10 cellular contexts compared by ENCODE assay signal in the genomic region with DNA sequence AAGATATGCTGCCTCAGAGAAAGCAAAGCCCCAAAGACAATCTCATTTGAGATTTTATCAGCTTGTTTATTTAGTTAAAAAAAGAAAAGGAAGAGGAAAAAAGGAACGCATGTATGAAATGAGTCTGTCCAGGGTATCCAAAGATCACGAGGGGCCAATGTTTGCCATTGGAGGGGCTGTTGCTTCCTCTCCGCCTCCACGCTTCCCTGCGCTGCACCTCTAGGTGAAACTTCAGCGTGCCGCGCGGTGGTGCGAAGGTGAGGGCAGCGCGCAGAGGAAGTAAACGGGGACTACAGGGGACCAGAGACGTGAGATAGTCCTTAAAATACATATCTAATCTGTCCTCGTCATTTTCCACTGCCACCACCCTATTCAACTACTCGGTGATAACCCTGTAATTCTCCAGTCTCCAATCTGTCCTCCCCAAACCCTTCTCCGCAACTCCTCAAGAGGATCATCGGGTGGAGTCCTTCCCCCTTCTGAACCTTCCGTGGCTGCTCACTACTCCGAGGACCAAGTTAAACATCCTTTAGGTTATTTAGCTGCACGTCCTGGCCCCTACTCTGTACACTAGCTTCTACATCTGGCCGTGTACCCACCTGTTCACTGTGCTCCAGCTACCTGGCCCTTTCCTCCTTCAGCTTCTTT. TPM values are rescaled to one million over a fixed set of nuclear protein-coding genes. Genes with fewer than 3 reads are reported as not detected.
DNase-seq lines count a peak whose midpoint lies in the region; ATAC-seq and TF ChIP-seq lines count a peak whose summit lies in the region.
"Had no signal": no experiment of that assay in that cellular context is flagged by ENCODE, and none has a peak within 500 bp of the region (broad histone marks: within the 10 kb centered on the region; RNA-seq: fewer than 3 reads in every experiment).

No MANE protein-coding gene starts in this region.

- H3K9me3 Mint-ChIP-seq in naive B cell, result no peaks in the 10 kb centered on the region

- WGBS in aorta, 2 donors, result 36 to 42% methylated on average over 22 of the region's 22 CpGs

- peak; percentile 16 to 31 for ATAC-seq in naive B cell (ENCODE audit: low read depth in 2 of 2)
- ATAC-seq in aorta (ENCODE audit: low FRiP score), result peak; percentile 11
- ATAC-seq in GM21529 (IDR thresholded peaks at IDR 0.05; ENCODE audit: unreplicated experiment), result no peak

- H3K27ac Mint-ChIP-seq in naive B cell, result peak overlapping the region in 1 of 6 donors; percentile 91

- no peak for TF ChIP-seq CTCF in ascending aorta (IDR thresholded peaks at IDR 0.05)

- intact Hi-C loops in ascending aorta (cut with DNase I), result loop anchor here (5.0 kb wide), 2 partner anchors 196 to 1066 kb away; partner anchors contain the start of genes NUS1 and PLN
- intact Hi-C loops in aorta (cut with DNase I), result loop anchor here in 1 of 2 donors (5.0 kb wide), 1 partner anchor 1416 kb away; no protein-coding TSS in a partner anchor

- H3K4me3 ChIP-seq in ascending aorta, result peak overlapping the region; percentile 70 to 83
- H3K4me3 ChIP-seq in aorta (ENCODE audit: low read length in 2 of 2), result no peak overlapping the region

- peak overlapping the region; percentile 82 to 91 for H3K27ac ChIP-seq in ascending aorta
- peak overlapping the region in 1 of 2 donors; percentile 6 for H3K27ac ChIP-seq in aorta (ENCODE audit: low read depth in 1 of 2, low read length in 2 of 2)
- H3K27ac ChIP-seq: BLaER1 treated with 17β-estradiol and CSF1 and Interleukin-3, amounts not matched to agents 10 nM and 100 nM had no signal

- H3K4me1 ChIP-seq in ascending aorta, result peaks cover 4 to 7% of the 10 kb centered on the region in 2 donors
- no peaks in the 10 kb centered on the region for H3K4me1 ChIP-seq in aorta (ENCODE audit: control insufficient read depth in 1 of 2, insufficient read depth in 2 of 2, low read length in 2 of 2)

- H3K36me3 Mint-ChIP-seq in naive B cell, result no peaks in the 10 kb centered on the region

- H3K36me3 ChIP-seq in ascending aorta, result no peaks in the 10 kb centered on the region
- no peaks in the 10 kb centered on the region for H3K36me3 ChIP-seq in aorta (ENCODE audit: control insufficient read depth in 1 of 2, insufficient read depth in 2 of 2, low read length in 1 of 2)
- H3K36me3 ChIP-seq: BLaER1 treated with 17β-estradiol and CSF1 and Interleukin-3, amounts not matched to agents 10 nM and 100 nM had no signal

- no peaks in the 10 kb centered on the region for H3K27me3 ChIP-seq in ascending aorta
- no peaks in the 10 kb centered on the region for H3K27me3 ChIP-seq in aorta (ENCODE audit: control insufficient read depth in 1 of 2, insufficient read depth in 2 of 2, low read length in 1 of 2)
- H3K27me3 ChIP-seq: body of pancreas had no signal

- H3K4me3 Mint-ChIP-seq in naive B cell, result peak overlapping the region; percentile 62 to 92 (median 80)

- H3K27me3 Mint-ChIP-seq in naive B cell, result peaks cover 25 to 60% (median 32%) of the 10 kb centered on the region in 3 donors

- peak; percentile 16 for DNase-seq in activated naive CD4-positive, alpha-beta T cell treated with Interleukin-2 at 50 U/mL for 16 hours
- DNase-seq in activated naive CD4-positive, alpha-beta T cell treated with anti-CD3 and anti-CD28 coated beads, Interleukin-2, amount 50 U/mL, for 16 hours, result no peak
- DNase-seq in ascending aorta (ENCODE audit: low spot score in 2 of 2) (no peak), naive B cell (peak; percentile 3), aorta (no peak), glomerular visceral epithelial cell (ENCODE audit: extremely low spot score) (no peak), NCI-H2227 (lab: John Stamatoyannopoulos, UW; ENCODE audit: unreplicated experiment) (no peak)

- H3K9me3 ChIP-seq in ascending aorta (no peaks in the 10 kb centered on the region), aorta (ENCODE audit: control insufficient read depth, low read length) (no peaks in the 10 kb centered on the region)
- H3K9me3 ChIP-seq: body of pancreas had no signal

- peaks cover 16 to 22% (median 17%) of the 10 kb centered on the region in 3 donors for H3K4me1 Mint-ChIP-seq in naive B cell

RNA-seq across cellular contexts. Expression of gene DCBLD1, which starts 1.1 kb away (rescaled TPM):
- 0.85 TPM for total RNA-seq in ascending aorta
- under 1 TPM in 3 of 6 donors, not detected in 3; 0.23 to 0.65 (median 0.34) TPM for polyA plus RNA-seq in naive B cell (ENCODE audit: low read depth in 6 of 6)
- 10 to 100 TPM; 13.2 to 16.8 TPM for total RNA-seq in aorta
- polyA plus RNA-seq in aorta, result 10 to 100 TPM in 1 of 2 donors, 1 to 10 TPM in 1; 2.4 to 11.5 TPM

RNA-seq across cellular contexts. Expression of gene ROS1, which starts 55.7 kb away (rescaled TPM):
- total RNA-seq in ascending aorta (not detected), aorta (under 1 TPM in 1 of 2 donors, not detected in 1; 0.06 TPM)
- polyA plus RNA-seq in naive B cell (ENCODE audit: low read depth in 6 of 6) (not detected), aorta (not detected)
- total RNA-seq: body of pancreas had no signal

Comparison
In these comparisons a context has a peak if more than half of its experiments do, and no peak if none do; other contexts are left out.
1. DNase-seq: peak in activated naive CD4-positive, alpha-beta T cell treated with Interleukin-2 at 50 U/mL for 16 hours (single experiment) and naive B cell (single experiment); none in activated naive CD4-positive, alpha-beta T cell treated with anti-CD3 and anti-CD28 coated beads, Interleukin-2, amount 50 U/mL, for 16 hours (single experiment), ascending aorta (0 of 2), aorta (0 of 2), glomerular visceral epithelial cell (single experiment) and NCI-H2227 (single experiment).
2. H3K4me3 ChIP-seq: peak in ascending aorta (2 of 2); none in aorta (0 of 2).